10 cellular contexts compared by ENCODE assay signal in genomic region chr3:117553461-117553860, GRCh38.
DNase-seq lines count a peak whose midpoint lies in the region; ATAC-seq and TF ChIP-seq lines count a peak whose summit lies in the region.
"Had no signal": no experiment of that assay in that cellular context is flagged by ENCODE, and none has a peak within 500 bp of the region (broad histone marks: within the 10 kb centered on the region; RNA-seq: fewer than 3 reads in every experiment).

No MANE protein-coding gene starts in this region.

- no peaks in the 10 kb centered on the region for H3K27me3 ChIP-seq in MG63

- H3K9me3 Mint-ChIP-seq in Calu3 (ENCODE audit: low read depth, unreplicated experiment) (peaks cover 2% of the 10 kb centered on the region), glutamatergic neuron (ENCODE audit: unreplicated experiment) (peaks cover 2% of the 10 kb centered on the region)
- H3K9me3 Mint-ChIP-seq: activated CD4-positive, alpha-beta T cell treated with anti-CD3 and anti-CD28 coated beads, Interleukin-2, amount 10 ng/mL, durations not matched to agents 24 days and 14 days had no signal

- peaks cover 27% of the 10 kb centered on the region for H3K4me1 Mint-ChIP-seq in Calu3 (ENCODE audit: low read depth, unreplicated experiment)
- H3K4me1 Mint-ChIP-seq in glutamatergic neuron (ENCODE audit: low read depth, unreplicated experiment): peaks cover 7% of the 10 kb centered on the region
- H3K4me1 Mint-ChIP-seq: activated CD4-positive, alpha-beta T cell treated with anti-CD3 and anti-CD28 coated beads, Interleukin-2, amount 10 ng/mL, durations not matched to agents 24 days and 14 days had no signal

- intact Hi-C loops in Calu3 (cut with micrococcal nuclease; ENCODE audit: unreplicated experiment): no loop called here

- no peak overlapping the region for H3K4me3 Mint-ChIP-seq in Calu3 (ENCODE audit: low read depth, unreplicated experiment)
- H3K4me3 Mint-ChIP-seq in glutamatergic neuron (ENCODE audit: unreplicated experiment): no peak overlapping the region
- H3K4me3 Mint-ChIP-seq: activated CD4-positive, alpha-beta T cell treated with anti-CD3 and anti-CD28 coated beads, Interleukin-2, amount 10 ng/mL, durations not matched to agents 24 days and 14 days; CD4-positive, alpha-beta T cell had no signal

- CTCF ChIA-PET in Calu3 (lab: Charles Lee) (interaction anchor here (0.6 kb wide), 1 partner anchor 833 kb away, joined by 6 read pairs; no protein-coding TSS in a partner anchor), HEK293T (lab: Yijun Ruan, JAX) (interaction anchor here (1.0 kb wide), 1 partner anchor 783 kb away, joined by 3 read pairs; no protein-coding TSS in a partner anchor)

- TF ChIP-seq CTCF in Calu3 (IDR thresholded peaks at IDR 0.05; ENCODE audit: unreplicated experiment): no peak
- TF ChIP-seq CTCF in epithelial cell of proximal tubule (conservative IDR thresholded peaks at IDR 0.05; ENCODE audit: low read depth, low read length): no peak
- TF ChIP-seq CTCF in glutamatergic neuron (IDR thresholded peaks at IDR 0.05; ENCODE audit: partially characterized antibody, unreplicated experiment): no peak

- H3K9me3 ChIP-seq in MG63: peaks cover 2% of the 10 kb centered on the region; the same call in 1 of the 2 replicates

- H3K27me3 Mint-ChIP-seq in Calu3 (ENCODE audit: unreplicated experiment) (no peaks in the 10 kb centered on the region), glutamatergic neuron (ENCODE audit: unreplicated experiment) (no peaks in the 10 kb centered on the region)
- H3K27me3 Mint-ChIP-seq: activated CD4-positive, alpha-beta T cell treated with anti-CD3 and anti-CD28 coated beads, Interleukin-2, amount 10 ng/mL, durations not matched to agents 24 days and 14 days; CD4-positive, alpha-beta T cell had no signal

- no peaks in the 10 kb centered on the region for H3K36me3 ChIP-seq in MG63

- H3K27ac Mint-ChIP-seq in Calu3 (ENCODE audit: unreplicated experiment) (peak overlapping the region; percentile 50), glutamatergic neuron (ENCODE audit: unreplicated experiment) (no peak overlapping the region)
- H3K27ac Mint-ChIP-seq: activated CD4-positive, alpha-beta T cell treated with anti-CD3 and anti-CD28 coated beads, Interleukin-2, amount 10 ng/mL, durations not matched to agents 24 days and 14 days; CD4-positive, alpha-beta T cell had no signal

- peak; percentile 98 for ATAC-seq in GM21390 (IDR thresholded peaks at IDR 0.05; ENCODE audit: unreplicated experiment)
- peak; percentile 89 for ATAC-seq in HG03354 (IDR thresholded peaks at IDR 0.05; ENCODE audit: poor library complexity, severe bottlenecking, unreplicated experiment)

- H3K36me3 Mint-ChIP-seq in Calu3 (ENCODE audit: insufficient read depth, unreplicated experiment) (no peaks in the 10 kb centered on the region), glutamatergic neuron (ENCODE audit: unreplicated experiment) (no peaks in the 10 kb centered on the region)

- POLR2A ChIA-PET in HEK293T (lab: Yijun Ruan, JAX): no interaction called here

- H3K4me3 ChIP-seq in epithelial cell of proximal tubule (ENCODE audit: low read depth, low read length) (no peak overlapping the region), MG63 (no peak overlapping the region)

- no peak for DNase-seq in Calu3
- DNase-seq in epithelial cell of proximal tubule (ENCODE audit: low read depth): peak; percentile 60
- no peak for DNase-seq in HEK293T (ENCODE audit: extremely low spot score)
- DNase-seq in glutamatergic neuron: no peak
- DNase-seq in MG63: no peak
- DNase-seq in 8988T: no peak
- DNase-seq: activated CD4-positive, alpha-beta T cell treated with anti-CD3 and anti-CD28 coated beads, Interleukin-2, amount 10 ng/mL, durations not matched to agents 24 days and 14 days; CD4-positive, alpha-beta T cell had no signal

- BruUV-seq in Calu3 (replicated peaks; lab: Mats Ljungman, UMichigan): no TSS peak

TF ChIP-seq in HEK293T, 16 proteins besides CTCF, POLR2A, EP300 and RAD21:
- TF ChIP-seq FOXK2 (IDR thresholded peaks at IDR 0.05) (no peak), TARDBP (IDR thresholded peaks at IDR 0.05) (no peak), L3MBTL2 (conservative IDR thresholded peaks at IDR 0.05) (no peak), ARNT (IDR thresholded peaks at IDR 0.05) (no peak), FOXA1 (IDR thresholded peaks at IDR 0.05) (no peak), HDGF (IDR thresholded peaks at IDR 0.05; ENCODE audit: borderline replicate concordance) (no peak), SUZ12 (IDR thresholded peaks at IDR 0.05) (no peak), LEF1 (IDR thresholded peaks at IDR 0.05; ENCODE audit: borderline replicate concordance) (no peak), BHLHE40 (IDR thresholded peaks at IDR 0.05; ENCODE audit: borderline replicate concordance) (no peak), ELF4 (IDR thresholded peaks at IDR 0.05) (no peak), NFRKB (IDR thresholded peaks at IDR 0.05) (no peak), CTBP1 (IDR thresholded peaks at IDR 0.05; ENCODE audit: borderline replicate concordance) (no peak)
